In the genomic region with DNA sequence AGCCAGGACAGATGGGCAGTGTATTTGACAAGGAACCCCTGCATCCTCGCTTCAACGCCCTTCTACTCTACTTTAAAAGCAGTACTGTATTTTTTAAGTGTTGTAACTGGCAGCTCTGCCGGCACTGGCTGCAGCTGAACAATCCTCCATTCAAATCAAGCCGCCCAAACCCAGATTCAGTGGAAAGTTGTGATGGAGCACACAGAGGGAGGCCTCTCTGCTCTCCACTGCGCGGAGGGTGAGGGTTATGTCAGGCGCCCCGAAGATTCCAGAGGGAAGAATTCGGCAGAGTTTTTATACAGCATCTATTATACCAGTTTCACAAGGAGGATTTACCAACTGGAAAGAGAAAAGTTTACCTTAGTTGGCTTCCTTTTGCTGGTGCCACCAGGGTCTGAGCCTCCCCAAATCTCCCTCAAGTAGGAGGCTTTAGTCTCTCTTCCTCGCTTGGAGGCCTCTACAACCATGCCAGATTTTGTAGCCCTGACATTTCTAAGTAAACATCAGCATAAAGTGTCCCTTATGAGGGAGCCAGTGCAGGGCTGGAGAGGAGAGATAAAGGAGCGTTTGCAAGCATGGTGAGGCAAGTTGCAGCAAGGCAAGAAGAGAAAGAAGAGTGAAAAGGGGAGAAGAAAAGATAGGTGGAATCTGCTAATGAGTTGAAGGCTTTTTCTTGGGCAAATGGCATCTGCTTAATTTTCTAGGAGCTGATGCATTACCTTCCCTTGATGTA, we compare ENCODE assay signal across 13 cellular contexts.
"Had no signal": no experiment of that assay in that cellular context is flagged by ENCODE, and none has a peak within 500 bp of the region (broad histone marks: within the 10 kb centered on the region; RNA-seq: fewer than 3 reads in every experiment).

No MANE protein-coding gene starts in this region.

- DNase-seq: activated CD4-positive, CD25-positive, alpha-beta regulatory T cell treated with anti-CD3 and anti-CD28 coated beads, Interleukin-2, amount 50 U/mL, for 72 hours; activated naive CD4-positive, alpha-beta T cell treated with anti-CD3 and anti-CD28 coated beads, Interleukin-2, amount 10 ng/mL, durations not matched to agents 7 days and 5 days; stimulated activated CD4-positive, alpha-beta T cell treated with anti-CD3 and anti-CD28 coated beads, Interleukin-15, amount 100 ng/mL, for 24 hours; stimulated activated CD4-positive, alpha-beta T cell treated with anti-CD3 and anti-CD28 coated beads, Interleukin-4, amount 100 ng/mL, for 1 hour; stimulated activated naive B cell treated with anti-CD40 and anti-IgM and Interleukin-4, amounts not matched to agents 10 μg/mL and 1 μg/mL and 100 μg/mL, for 72 hours; T-cell; T-helper 9 cell; transverse colon had no signal

- H3K27ac ChIP-seq: ascending aorta, foreskin keratinocyte, parathyroid adenoma, transverse colon, vagina had no signal

- H2AFZ ChIP-seq: parathyroid adenoma had no signal

- ATAC-seq: activated T-helper 17 cell treated with anti-CD3 and anti-CD28 coated beads, Interleukin-2, amount 50 U/mL, for 72 hours; foreskin keratinocyte; stimulated activated naive B cell treated with anti-CD40 and anti-IgM and Interleukin-4, amounts not matched to agents 10 μg/mL and 1 μg/mL and 100 μg/mL, for 72 hours; T-cell had no signal

- H3K4me3 ChIP-seq: ascending aorta, transverse colon, vagina had no signal

- H3K36me3 ChIP-seq: ascending aorta, transverse colon, vagina had no signal

- H3K4me1 ChIP-seq: ascending aorta, parathyroid adenoma had no signal

- H3K9me3 ChIP-seq: ascending aorta, transverse colon, vagina had no signal

- H3K79me2 ChIP-seq: parathyroid adenoma had no signal

- H3K27me3 ChIP-seq: ascending aorta, foreskin keratinocyte, transverse colon, vagina had no signal
